In genomic region chr19:17234911-17235617, GRCh38 we compare ENCODE assay signal across 8 cellular contexts. TPM values are rescaled to one million over a fixed set of nuclear protein-coding genes. Genes with fewer than 3 reads are reported as not detected.
DNase-seq lines count a peak whose midpoint lies in the region; ATAC-seq and TF ChIP-seq lines count a peak whose summit lies in the region.

No MANE protein-coding gene starts in this region.

- TF ChIP-seq POLR2A in ovary (IDR thresholded peaks at IDR 0.05), result no peak

- in situ Hi-C loops in GM13976 (cut with MboI; ENCODE audit: low sequenced_read_pairs, unreplicated experiment), result loop anchor here (25.0 kb wide), 1 partner anchor 173 kb away; no protein-coding TSS in a partner anchor

- peaks cover 2% of the 10 kb centered on the region for H3K4me1 ChIP-seq in NT2/D1 (ENCODE audit: insufficient read depth, insufficient read length)
- H3K4me1 ChIP-seq in ovary (ENCODE audit: insufficient read depth), result peaks cover 4% of the 10 kb centered on the region

- peaks cover 14% of the 10 kb centered on the region for H3K4me1 Mint-ChIP-seq in activated T-cell treated with anti-CD3 and anti-CD28 coated beads, Interleukin-2, amount 50 U/mL, for 72 hours (ENCODE audit: low read depth)

- H3K4me3 Mint-ChIP-seq in activated T-cell treated with anti-CD3 and anti-CD28 coated beads, Interleukin-2, amount 50 U/mL, for 72 hours, result peak overlapping the region; percentile 84 to 87

- no peak overlapping the region for H3K27ac Mint-ChIP-seq in activated T-cell treated with anti-CD3 and anti-CD28 coated beads, Interleukin-2, amount 50 U/mL, for 72 hours

- H3K36me3 Mint-ChIP-seq in activated T-cell treated with anti-CD3 and anti-CD28 coated beads, Interleukin-2, amount 50 U/mL, for 72 hours (ENCODE audit: insufficient read depth in 2 of 2), result no peaks in the 10 kb centered on the region

- peak overlapping the region; percentile 97 for H3K9ac ChIP-seq in NT2/D1 (ENCODE audit: insufficient read length, low read depth)

- peak overlapping the region; percentile 88 for H3K4me3 ChIP-seq in NT2/D1 (ENCODE audit: insufficient read length, low read depth)
- H3K4me3 ChIP-seq in fibroblast of the aortic adventitia (ENCODE audit: low read depth, low read length), result peak overlapping the region; percentile 70
- H3K4me3 ChIP-seq in ovary, result peak overlapping the region; percentile 21

- H3K9me3 ChIP-seq in NT2/D1 (ENCODE audit: insufficient read depth, low read length) (no peaks in the 10 kb centered on the region), ovary (no peaks in the 10 kb centered on the region)

- no peaks in the 10 kb centered on the region for H3K27me3 Mint-ChIP-seq in activated T-cell treated with anti-CD3 and anti-CD28 coated beads, Interleukin-2, amount 50 U/mL, for 72 hours (ENCODE audit: low read depth)

- no peak for TF ChIP-seq EP300 in ovary (IDR thresholded peaks at IDR 0.05)

- ATAC-seq in HG02973 (IDR thresholded peaks at IDR 0.05; ENCODE audit: unreplicated experiment) (peak; percentile 22), GM21737 (IDR thresholded peaks at IDR 0.05; ENCODE audit: unreplicated experiment) (no peak)
- peak; percentile 67 to 78 for ATAC-seq in activated T-cell treated with anti-CD3 and anti-CD28 coated beads, Interleukin-2, amount 50 U/mL, for 72 hours (replicated peaks in 1 of 2)

- peaks cover 61% of the 10 kb centered on the region for H3K36me3 ChIP-seq in NT2/D1 (ENCODE audit: insufficient read depth, insufficient read length, low read length)
- H3K36me3 ChIP-seq in ovary, result no peaks in the 10 kb centered on the region

- no peak for TF ChIP-seq CTCF in GM13976 (IDR thresholded peaks at IDR 0.05; ENCODE audit: borderline replicate concordance, control extremely low read depth, extremely low read depth, insufficient read depth, missing control alignments)
- TF ChIP-seq CTCF in fibroblast of the aortic adventitia (IDR thresholded peaks at IDR 0.05; ENCODE audit: insufficient read depth, low read length), result no peak
- no peak for TF ChIP-seq CTCF in ovary (IDR thresholded peaks at IDR 0.05)

- peak; percentile 83 for DNase-seq in GM13976 (ENCODE audit: low spot score)
- no peak for DNase-seq in NT2/D1 (ENCODE audit: low read depth, low spot score)
- peak; percentile 70 to 80 for DNase-seq in activated T-cell treated with anti-CD3 and anti-CD28 coated beads, Interleukin-2, amount 50 U/mL, for 72 hours
- DNase-seq in fibroblast of the aortic adventitia (ENCODE audit: low read depth), result peak; percentile 43
- DNase-seq in ovary, result peak in 4 of 5 donors; percentile 58 to 82 (median 76)
- no peak for DNase-seq in cerebellar nuclear complex (lab: John Stamatoyannopoulos, UW)

- peak overlapping the region; percentile 63 to 74 for H3K27ac ChIP-seq in ovary

- intact Hi-C loops in ovary (cut with DNase I), result no loop called here

- H3K9me3 Mint-ChIP-seq in activated T-cell treated with anti-CD3 and anti-CD28 coated beads, Interleukin-2, amount 50 U/mL, for 72 hours, result no peaks in the 10 kb centered on the region

- H3K27me3 ChIP-seq in NT2/D1 (ENCODE audit: insufficient read depth, insufficient read length) (no peaks in the 10 kb centered on the region), ovary (no peaks in the 10 kb centered on the region)

- 8 to 15% (median 11%) methylated on average over 20 to 36 of the region's 36 CpGs for WGBS in ovary, 3 donors

RNA-seq across cellular contexts. Expression of gene OCEL1, which starts 9.0 kb away (rescaled TPM):
- 10 to 100 TPM; 19.3 to 19.4 TPM for total RNA-seq in activated T-cell treated with anti-CD3 and anti-CD28 coated beads, Interleukin-2, amount 50 U/mL, for 72 hours
- total RNA-seq in fibroblast of the aortic adventitia (ENCODE audit: low replicate concordance), result 3.9 and 19.7 TPM in 2 replicates
- total RNA-seq in ovary, result 10 to 100 TPM in 6 of 7 donors, 1 to 10 TPM in 1; 6.4 to 39.8 (median 20.3) TPM
- 10 to 100 TPM; 16.7 to 18.6 TPM for polyA plus RNA-seq in ovary

RNA-seq across cellular contexts. Expression of gene NR2F6, which starts 10.7 kb away (rescaled TPM):
- 1 to 10 TPM; 4.7 to 6.4 TPM for total RNA-seq in activated T-cell treated with anti-CD3 and anti-CD28 coated beads, Interleukin-2, amount 50 U/mL, for 72 hours
- 23.7 and 27.9 TPM in 2 replicates for total RNA-seq in fibroblast of the aortic adventitia (ENCODE audit: low replicate concordance)
- 10 to 100 TPM; 21.5 to 46.4 (median 28.4) TPM for total RNA-seq in ovary
- 10 to 100 TPM in 1 of 2 donors, 1 to 10 TPM in 1; 3.7 to 10.5 TPM for polyA plus RNA-seq in ovary

RNA-seq across cellular contexts. Expression of gene USE1, which starts 19.9 kb away (rescaled TPM):
- 10 to 100 TPM; 27.2 to 32.8 TPM for total RNA-seq in activated T-cell treated with anti-CD3 and anti-CD28 coated beads, Interleukin-2, amount 50 U/mL, for 72 hours
- total RNA-seq in fibroblast of the aortic adventitia (ENCODE audit: low replicate concordance) (23.8 and 27.8 TPM in 2 replicates), ovary (10 to 100 TPM; 23.8 to 42.1 (median 30.9) TPM)
- 10 to 100 TPM; 15.8 to 50.3 TPM for polyA plus RNA-seq in ovary

RNA-seq across cellular contexts. Expression of gene USHBP1, which starts 29.5 kb away (rescaled TPM):
- under 1 TPM; 0.19 to 0.46 TPM for total RNA-seq in activated T-cell treated with anti-CD3 and anti-CD28 coated beads, Interleukin-2, amount 50 U/mL, for 72 hours
- total RNA-seq in fibroblast of the aortic adventitia (ENCODE audit: low replicate concordance) (not detected in 2 replicates), ovary (1 to 10 TPM; 1.5 to 7.0 (median 2.0) TPM)
- polyA plus RNA-seq in ovary, result 1 to 10 TPM; 1.1 to 8.9 TPM

RNA-seq across cellular contexts. Expression of gene BABAM1, which starts 32.2 kb away (rescaled TPM):
- total RNA-seq in activated T-cell treated with anti-CD3 and anti-CD28 coated beads, Interleukin-2, amount 50 U/mL, for 72 hours, result 10 to 100 TPM; 86.6 to 96.1 TPM
- total RNA-seq in fibroblast of the aortic adventitia (ENCODE audit: low replicate concordance) (59.3 and 72.1 TPM in 2 replicates), ovary (10 to 100 TPM; 37.4 to 74.8 (median 57.8) TPM)
- polyA plus RNA-seq in ovary, result 10 to 100 TPM; 62.6 to 99.1 TPM

Comparison
In these comparisons a context has a peak if more than half of its experiments do, and no peak if none do; other contexts are left out.
1. DNase-seq: peak in GM13976 (single experiment), activated T-cell treated with anti-CD3 and anti-CD28 coated beads, Interleukin-2, amount 50 U/mL, for 72 hours (2 of 2), fibroblast of the aortic adventitia (single experiment) and ovary (4 of 5); none in NT2/D1 (single experiment) and cerebellar nuclear complex (0 of 2).
2. H3K4me3 ChIP-seq: peak in every context shown above with its lines; median percentile 88 in NT2/D1; 70 in fibroblast of the aortic adventitia; 21 in ovary.